Comparison of ENCODE assay signal across 1 cellular context in the genomic region with DNA sequence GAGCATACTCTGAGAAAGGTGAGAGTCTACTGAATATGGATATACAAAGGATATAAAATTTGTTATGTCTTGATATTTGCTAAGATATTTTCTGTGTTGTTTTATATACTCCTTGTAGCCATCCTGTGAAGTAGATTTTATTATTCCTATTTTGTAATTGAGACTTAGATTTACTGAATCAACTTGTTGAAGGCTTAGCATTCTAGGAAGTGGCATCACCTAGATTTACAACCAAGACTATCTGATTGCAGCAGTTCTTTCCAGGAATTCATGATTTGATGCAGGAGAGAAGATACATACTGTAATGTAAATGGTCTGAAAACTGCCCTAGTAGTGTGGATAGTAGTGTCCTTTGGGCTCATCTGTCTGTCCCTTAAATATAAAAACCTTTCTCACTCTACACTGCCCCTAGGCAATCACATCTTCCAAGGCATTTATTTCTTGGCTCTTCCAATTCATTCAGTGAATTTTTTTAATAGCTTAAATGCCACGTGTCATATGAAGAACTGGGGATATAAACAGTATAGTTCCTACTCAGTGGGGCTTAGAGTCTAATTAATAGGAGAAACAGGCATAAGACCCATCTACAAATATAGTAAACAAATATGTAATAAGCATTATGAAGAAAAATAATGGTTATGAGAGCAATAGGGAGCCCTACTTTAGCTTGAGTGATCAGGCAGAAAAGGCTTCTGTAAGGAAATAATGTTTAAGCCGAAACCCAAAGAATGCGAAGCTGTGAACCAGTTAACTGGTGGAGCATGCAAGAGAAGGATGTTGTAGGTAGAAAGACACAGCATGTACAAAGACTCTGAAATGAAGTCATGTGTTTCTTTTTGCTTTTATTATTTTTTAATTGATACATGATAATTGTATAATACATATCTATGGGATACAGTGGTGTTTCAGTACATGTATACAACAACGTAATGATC.
TF ChIP-seq lines count a peak whose summit lies in the region.

No MANE protein-coding gene starts in this region.

TF ChIP-seq in HepG2, 621 proteins besides CTCF, POLR2A, EP300 and RAD21 (continued from another document):
- TF ChIP-seq ZFP36L2 (CRISPR knock-in tag; IDR thresholded peaks at IDR 0.05) (no peak), HOXA3 (CRISPR knock-in tag; IDR thresholded peaks at IDR 0.05) (no peak), HMGA1 (CRISPR knock-in tag; conservative IDR thresholded peaks at IDR 0.05) (no peak), ZNF605 (CRISPR knock-in tag; IDR thresholded peaks at IDR 0.05) (no peak), SATB2 (CRISPR knock-in tag; IDR thresholded peaks at IDR 0.05) (no peak), SIX1 (CRISPR knock-in tag; IDR thresholded peaks at IDR 0.05; ENCODE audit: borderline replicate concordance) (no peak), PAWR (CRISPR knock-in tag; IDR thresholded peaks at IDR 0.05; ENCODE audit: borderline replicate concordance) (no peak), THYN1 (CRISPR knock-in tag; IDR thresholded peaks at IDR 0.05; ENCODE audit: borderline replicate concordance, low read depth) (no peak), NFIB (CRISPR knock-in tag; IDR thresholded peaks at IDR 0.05; ENCODE audit: borderline replicate concordance) (no peak), ATF1 (CRISPR knock-in tag; IDR thresholded peaks at IDR 0.05) (no peak), ZNF652 (CRISPR knock-in tag; IDR thresholded peaks at IDR 0.05; ENCODE audit: borderline replicate concordance, low read depth) (no peak), ZNF737 (CRISPR knock-in tag; IDR thresholded peaks at IDR 0.05; ENCODE audit: borderline replicate concordance) (no peak)
- TF ChIP-seq, protein P1, sequence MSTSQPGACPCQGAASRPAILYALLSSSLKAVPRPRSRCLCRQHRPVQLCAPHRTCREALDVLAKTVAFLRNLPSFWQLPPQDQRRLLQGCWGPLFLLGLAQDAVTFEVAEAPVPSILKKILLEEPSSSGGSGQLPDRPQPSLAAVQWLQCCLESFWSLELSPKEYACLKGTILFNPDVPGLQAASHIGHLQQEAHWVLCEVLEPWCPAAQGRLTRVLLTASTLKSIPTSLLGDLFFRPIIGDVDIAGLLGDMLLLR (CRISPR knock-in tag; IDR thresholded peaks at IDR 0.05), result no peak
- TF ChIP-seq, protein P2, sequence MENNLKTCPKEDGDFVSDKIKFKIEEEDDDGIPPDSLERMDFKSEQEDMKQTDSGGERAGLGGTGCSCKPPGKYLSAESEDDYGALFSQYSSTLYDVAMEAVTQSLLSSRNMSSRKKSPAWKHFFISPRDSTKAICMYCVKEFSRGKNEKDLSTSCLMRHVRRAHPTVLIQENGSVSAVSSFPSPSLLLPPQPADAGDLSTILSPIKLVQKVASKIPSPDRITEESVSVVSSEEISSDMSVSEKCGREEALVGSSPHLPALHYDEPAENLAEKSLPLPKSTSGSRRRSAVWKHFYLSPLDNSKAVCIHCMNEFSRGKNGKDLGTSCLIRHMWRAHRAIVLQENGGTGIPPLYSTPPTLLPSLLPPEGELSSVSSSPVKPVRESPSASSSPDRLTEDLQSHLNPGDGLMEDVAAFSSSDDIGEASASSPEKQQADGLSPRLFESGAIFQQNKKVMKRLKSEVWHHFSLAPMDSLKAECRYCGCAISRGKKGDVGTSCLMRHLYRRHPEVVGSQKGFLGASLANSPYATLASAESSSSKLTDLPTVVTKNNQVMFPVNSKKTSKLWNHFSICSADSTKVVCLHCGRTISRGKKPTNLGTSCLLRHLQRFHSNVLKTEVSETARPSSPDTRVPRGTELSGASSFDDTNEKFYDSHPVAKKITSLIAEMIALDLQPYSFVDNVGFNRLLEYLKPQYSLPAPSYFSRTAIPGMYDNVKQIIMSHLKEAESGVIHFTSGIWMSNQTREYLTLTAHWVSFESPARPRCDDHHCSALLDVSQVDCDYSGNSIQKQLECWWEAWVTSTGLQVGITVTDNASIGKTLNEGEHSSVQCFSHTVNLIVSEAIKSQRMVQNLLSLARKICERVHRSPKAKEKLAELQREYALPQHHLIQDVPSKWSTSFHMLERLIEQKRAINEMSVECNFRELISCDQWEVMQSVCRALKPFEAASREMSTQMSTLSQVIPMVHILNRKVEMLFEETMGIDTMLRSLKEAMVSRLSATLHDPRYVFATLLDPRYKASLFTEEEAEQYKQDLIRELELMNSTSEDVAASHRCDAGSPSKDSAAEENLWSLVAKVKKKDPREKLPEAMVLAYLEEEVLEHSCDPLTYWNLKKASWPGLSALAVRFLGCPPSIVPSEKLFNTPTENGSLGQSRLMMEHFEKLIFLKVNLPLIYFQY (CRISPR knock-in tag; IDR thresholded peaks at IDR 0.05; ENCODE audit: borderline replicate concordance), result no peak
- TF ChIP-seq, protein P3, sequence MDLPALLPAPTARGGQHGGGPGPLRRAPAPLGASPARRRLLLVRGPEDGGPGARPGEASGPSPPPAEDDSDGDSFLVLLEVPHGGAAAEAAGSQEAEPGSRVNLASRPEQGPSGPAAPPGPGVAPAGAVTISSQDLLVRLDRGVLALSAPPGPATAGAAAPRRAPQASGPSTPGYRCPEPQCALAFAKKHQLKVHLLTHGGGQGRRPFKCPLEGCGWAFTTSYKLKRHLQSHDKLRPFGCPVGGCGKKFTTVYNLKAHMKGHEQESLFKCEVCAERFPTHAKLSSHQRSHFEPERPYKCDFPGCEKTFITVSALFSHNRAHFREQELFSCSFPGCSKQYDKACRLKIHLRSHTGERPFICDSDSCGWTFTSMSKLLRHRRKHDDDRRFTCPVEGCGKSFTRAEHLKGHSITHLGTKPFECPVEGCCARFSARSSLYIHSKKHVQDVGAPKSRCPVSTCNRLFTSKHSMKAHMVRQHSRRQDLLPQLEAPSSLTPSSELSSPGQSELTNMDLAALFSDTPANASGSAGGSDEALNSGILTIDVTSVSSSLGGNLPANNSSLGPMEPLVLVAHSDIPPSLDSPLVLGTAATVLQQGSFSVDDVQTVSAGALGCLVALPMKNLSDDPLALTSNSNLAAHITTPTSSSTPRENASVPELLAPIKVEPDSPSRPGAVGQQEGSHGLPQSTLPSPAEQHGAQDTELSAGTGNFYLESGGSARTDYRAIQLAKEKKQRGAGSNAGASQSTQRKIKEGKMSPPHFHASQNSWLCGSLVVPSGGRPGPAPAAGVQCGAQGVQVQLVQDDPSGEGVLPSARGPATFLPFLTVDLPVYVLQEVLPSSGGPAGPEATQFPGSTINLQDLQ (CRISPR knock-in tag; IDR thresholded peaks at IDR 0.05), result no peak
- TF ChIP-seq, protein P4, sequence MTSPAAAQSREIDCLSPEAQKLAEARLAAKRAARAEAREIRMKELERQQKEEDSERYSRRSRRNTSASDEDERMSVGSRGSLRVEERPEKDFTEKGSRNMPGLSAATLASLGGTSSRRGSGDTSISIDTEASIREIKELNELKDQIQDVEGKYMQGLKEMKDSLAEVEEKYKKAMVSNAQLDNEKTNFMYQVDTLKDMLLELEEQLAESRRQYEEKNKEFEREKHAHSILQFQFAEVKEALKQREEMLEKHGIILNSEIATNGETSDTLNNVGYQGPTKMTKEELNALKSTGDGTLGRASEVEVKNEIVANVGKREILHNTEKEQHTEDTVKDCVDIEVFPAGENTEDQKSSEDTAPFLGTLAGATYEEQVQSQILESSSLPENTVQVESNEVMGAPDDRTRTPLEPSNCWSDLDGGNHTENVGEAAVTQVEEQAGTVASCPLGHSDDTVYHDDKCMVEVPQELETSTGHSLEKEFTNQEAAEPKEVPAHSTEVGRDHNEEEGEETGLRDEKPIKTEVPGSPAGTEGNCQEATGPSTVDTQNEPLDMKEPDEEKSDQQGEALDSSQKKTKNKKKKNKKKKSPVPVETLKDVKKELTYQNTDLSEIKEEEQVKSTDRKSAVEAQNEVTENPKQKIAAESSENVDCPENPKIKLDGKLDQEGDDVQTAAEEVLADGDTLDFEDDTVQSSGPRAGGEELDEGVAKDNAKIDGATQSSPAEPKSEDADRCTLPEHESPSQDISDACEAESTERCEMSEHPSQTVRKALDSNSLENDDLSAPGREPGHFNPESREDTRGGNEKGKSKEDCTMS (CRISPR knock-in tag; conservative IDR thresholded peaks at IDR 0.05), result no peak
- TF ChIP-seq, protein P5, sequence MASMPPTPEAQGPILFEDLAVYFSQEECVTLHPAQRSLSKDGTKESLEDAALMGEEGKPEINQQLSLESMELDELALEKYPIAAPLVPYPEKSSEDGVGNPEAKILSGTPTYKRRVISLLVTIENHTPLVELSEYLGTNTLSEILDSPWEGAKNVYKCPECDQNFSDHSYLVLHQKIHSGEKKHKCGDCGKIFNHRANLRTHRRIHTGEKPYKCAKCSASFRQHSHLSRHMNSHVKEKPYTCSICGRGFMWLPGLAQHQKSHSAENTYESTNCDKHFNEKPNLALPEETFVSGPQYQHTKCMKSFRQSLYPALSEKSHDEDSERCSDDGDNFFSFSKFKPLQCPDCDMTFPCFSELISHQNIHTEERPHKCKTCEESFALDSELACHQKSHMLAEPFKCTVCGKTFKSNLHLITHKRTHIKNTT (CRISPR knock-in tag; IDR thresholded peaks at IDR 0.05), result no peak
